ENCODE assay signal across 19 cellular contexts in genomic region chr18:61236476-61237057, GRCh38.
"Had no signal": no experiment of that assay in that cellular context is flagged by ENCODE, and none has a peak within 500 bp of the region (broad histone marks: within the 10 kb centered on the region; RNA-seq: fewer than 3 reads in every experiment).

No MANE protein-coding gene starts in this region.

- H3K4me2 ChIP-seq: hepatocyte, neural progenitor cell had no signal

- H3K9me3 ChIP-seq: esophagus squamous epithelium, lower lobe of right lung, ovary had no signal

- FAIRE-seq: kidney, small intestine had no signal

- H3K9ac ChIP-seq: neural progenitor cell had no signal

- H3K27me3 ChIP-seq: esophagus squamous epithelium, gastroesophageal sphincter, hepatocyte, neural progenitor cell, ovary, right atrium auricular region had no signal

- H2AFZ ChIP-seq: hepatocyte, neural progenitor cell had no signal

- DNase-seq: dermis blood vessel endothelial cell; esophagus squamous epithelium; foreskin fibroblast; head of caudate nucleus; kidney; left cardiac atrium; left ventricle myocardium inferior; lower lobe of right lung; nucleus accumbens; ovary; small intestine; stimulated activated CD4-positive, alpha-beta T cell treated with anti-CD3 and anti-CD28 coated beads, Interleukin-12 subunit alpha, Interleukin-12 subunit beta, amount 100 ng/mL, for 4 hours; stimulated activated naive CD4-positive, alpha-beta T cell treated with Interleukin-2 at 50 U/mL for 16 hours; trophoblast cell had no signal

- H3K4me1 ChIP-seq: esophagus squamous epithelium, gastroesophageal sphincter, left ventricle myocardium inferior, lower lobe of right lung, neural progenitor cell, right atrium auricular region had no signal

- ATAC-seq: gastroesophageal sphincter; left cardiac atrium; lower lobe of right lung; natural killer cell treated with Interleukin-12 subunit alpha and Interleukin-12 subunit beta and Interleukin-15 and Interleukin-18, amount 100 ng/mL, for 72 hours had no signal

- H3K79me2 ChIP-seq: hepatocyte had no signal

- H3K36me3 ChIP-seq: esophagus squamous epithelium, gastroesophageal sphincter, left ventricle myocardium inferior, lower lobe of right lung, neural progenitor cell, ovary, right atrium auricular region had no signal

- H3K4me3 ChIP-seq: esophagus squamous epithelium, gastroesophageal sphincter, hepatocyte, left ventricle myocardium inferior, lower lobe of right lung, neural progenitor cell, ovary, right atrium auricular region had no signal

- H3K27ac ChIP-seq: esophagus squamous epithelium, gastroesophageal sphincter, hepatocyte, left ventricle myocardium inferior, lower lobe of right lung, neural progenitor cell, ovary, right atrium auricular region had no signal
